ENCODE assay signal across 17 cellular contexts in the genomic region with DNA sequence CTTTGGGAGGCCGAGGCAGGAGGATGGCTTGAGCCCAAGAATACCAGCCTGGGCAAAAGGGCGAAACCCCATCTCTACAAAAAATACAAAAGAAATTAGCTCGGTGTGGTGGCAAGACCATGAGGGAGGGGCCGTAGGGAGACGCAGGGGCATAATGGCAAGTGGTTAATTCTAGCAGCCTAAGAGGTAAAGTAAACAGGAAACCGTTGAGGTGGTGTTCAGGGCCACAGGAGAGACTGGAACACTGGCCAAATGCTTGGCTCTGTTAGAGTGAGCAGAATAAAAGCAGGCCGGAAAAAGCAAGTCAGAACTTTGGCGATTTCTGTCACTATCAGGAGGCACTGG.
DNase-seq lines count a peak whose midpoint lies in the region; ATAC-seq and TF ChIP-seq lines count a peak whose summit lies in the region.
"Had no signal": no experiment of that assay in that cellular context is flagged by ENCODE, and none has a peak within 500 bp of the region (broad histone marks: within the 10 kb centered on the region; RNA-seq: fewer than 3 reads in every experiment).

No MANE protein-coding gene starts in this region.

- H3K4me2 ChIP-seq in osteoblast (ENCODE audit: insufficient read depth, low read length) = no peak overlapping the region

- no peaks in the 10 kb centered on the region for H4K20me1 ChIP-seq in osteoblast (ENCODE audit: insufficient read depth, low read length)

- in situ Hi-C loops in brain microvascular endothelial cell (cut with HindIII; ENCODE audit: low pct_ligation_motif_present, low sequenced_read_pairs) = no loop called here

- H3K4me3 ChIP-seq in colonic mucosa (no peak overlapping the region), osteoblast (ENCODE audit: insufficient read depth, low read length) (no peak overlapping the region), brain microvascular endothelial cell (ENCODE audit: low read depth, low read length) (no peak overlapping the region)
- H3K4me3 ChIP-seq: sigmoid colon had no signal

- H3K27ac Mint-ChIP-seq in natural killer cell treated with Interleukin-12 subunit alpha and Interleukin-12 subunit beta and Interleukin-15 and Interleukin-18, amount 100 ng/mL, for 72 hours = no peak overlapping the region
- H3K27ac Mint-ChIP-seq: activated CD8-positive, alpha-beta T cell treated with anti-CD3 and anti-CD28 coated beads for 36 hours; activated naive CD4-positive, alpha-beta T cell treated with anti-CD3 and anti-CD28 coated beads, Interleukin-2, amount 50 U/mL, for 72 hours; CD4-positive, CD25-positive, alpha-beta regulatory T cell had no signal

- no peak for TF ChIP-seq CTCF in colonic mucosa (IDR thresholded peaks at IDR 0.05)
- TF ChIP-seq CTCF in osteoblast (IDR thresholded peaks at IDR 0.05; ENCODE audit: extremely low read depth, low read depth, low read length) = no peak
- no peak for TF ChIP-seq CTCF in brain microvascular endothelial cell (IDR thresholded peaks at IDR 0.05; ENCODE audit: low read depth, low read length, missing control alignments)

- H3K9me3 ChIP-seq in colonic mucosa (no peaks in the 10 kb centered on the region), osteoblast (ENCODE audit: low read depth, low read length) (no peaks in the 10 kb centered on the region)
- H3K9me3 ChIP-seq: sigmoid colon had no signal

- DNase-seq in DMS53 treated with DMSO at 0.1 percent for 48 hours (lab: John Stamatoyannopoulos, UW; ENCODE audit: unreplicated experiment) = peak; percentile 49
- DNase-seq in NCI-H2196 treated with DMSO at 0.1 percent for 48 hours (lab: John Stamatoyannopoulos, UW; ENCODE audit: unreplicated experiment) = peak; percentile 69
- DNase-seq in colonic mucosa = no peak
- no peak for DNase-seq in osteoblast (ENCODE audit: insufficient read length, low spot score, missing footprints)
- DNase-seq in natural killer cell treated with Interleukin-12 subunit alpha and Interleukin-12 subunit beta and Interleukin-15 and Interleukin-18, amount 100 ng/mL, for 72 hours (ENCODE audit: low spot score) = no peak
- DNase-seq in dedifferentiated amniotic fluid mesenchymal stem cell (ENCODE audit: extremely low spot score) = no peak
- no peak for DNase-seq in brain microvascular endothelial cell
- DNase-seq: activated CD8-positive, alpha-beta T cell treated with anti-CD3 and anti-CD28 coated beads for 36 hours; CD4-positive, CD25-positive, alpha-beta regulatory T cell; head of caudate nucleus; HFFc6; Kasumi-1; NCI-H82; sigmoid colon; T-helper 1 cell had no signal

- no peaks in the 10 kb centered on the region for H3K36me3 Mint-ChIP-seq in natural killer cell treated with Interleukin-12 subunit alpha and Interleukin-12 subunit beta and Interleukin-15 and Interleukin-18, amount 100 ng/mL, for 72 hours
- H3K36me3 Mint-ChIP-seq: activated naive CD4-positive, alpha-beta T cell treated with anti-CD3 and anti-CD28 coated beads, Interleukin-2, amount 50 U/mL, for 72 hours; CD4-positive, CD25-positive, alpha-beta regulatory T cell had no signal

- H3K9ac ChIP-seq in colonic mucosa (ENCODE audit: low read depth in 2 of 2, low read length in 2 of 2) = peak overlapping the region in 1 of 2 donors; percentile 90

- H3K4me1 ChIP-seq in colonic mucosa (no peaks in the 10 kb centered on the region), osteoblast (ENCODE audit: insufficient read depth, low read length) (peaks cover 12% of the 10 kb centered on the region)

- H3K36me3 ChIP-seq in colonic mucosa = no peaks in the 10 kb centered on the region
- H3K36me3 ChIP-seq in osteoblast (ENCODE audit: insufficient read depth, low read length) = no peaks in the 10 kb centered on the region
- H3K36me3 ChIP-seq in brain microvascular endothelial cell (replicated peaks) = no peaks in the 10 kb centered on the region
- H3K36me3 ChIP-seq: sigmoid colon had no signal

- no peak overlapping the region for H3K4me3 Mint-ChIP-seq in natural killer cell treated with Interleukin-12 subunit alpha and Interleukin-12 subunit beta and Interleukin-15 and Interleukin-18, amount 100 ng/mL, for 72 hours
- H3K4me3 Mint-ChIP-seq: activated CD8-positive, alpha-beta T cell treated with anti-CD3 and anti-CD28 coated beads for 36 hours; CD4-positive, CD25-positive, alpha-beta regulatory T cell; HFFc6 had no signal

- H3K27ac ChIP-seq in colonic mucosa = peak overlapping the region; percentile 96
- no peak overlapping the region for H3K27ac ChIP-seq in osteoblast (ENCODE audit: low read depth, low read length)
- H3K27ac ChIP-seq in brain microvascular endothelial cell = no peak overlapping the region

- intact Hi-C loops in colonic mucosa (cut with DNase I) = no loop called here

- peaks cover 2% of the 10 kb centered on the region in 2 donors for H3K4me1 Mint-ChIP-seq in natural killer cell treated with Interleukin-12 subunit alpha and Interleukin-12 subunit beta and Interleukin-15 and Interleukin-18, amount 100 ng/mL, for 72 hours (ENCODE audit: low read depth in 2 of 2)
- H3K4me1 Mint-ChIP-seq: CD4-positive, CD25-positive, alpha-beta regulatory T cell had no signal

- H3K27me3 ChIP-seq in colonic mucosa (no peaks in the 10 kb centered on the region), osteoblast (ENCODE audit: insufficient read depth, low read length) (no peaks in the 10 kb centered on the region), brain microvascular endothelial cell (replicated peaks) (no peaks in the 10 kb centered on the region)
- H3K27me3 ChIP-seq: sigmoid colon had no signal

- no peaks in the 10 kb centered on the region for H3K79me2 ChIP-seq in osteoblast (ENCODE audit: insufficient read depth, low read length)

- peaks cover 0 to 4% of the 10 kb centered on the region in 2 donors for H3K27me3 Mint-ChIP-seq in natural killer cell treated with Interleukin-12 subunit alpha and Interleukin-12 subunit beta and Interleukin-15 and Interleukin-18, amount 100 ng/mL, for 72 hours

- H2AFZ ChIP-seq in osteoblast (ENCODE audit: low read length) = peak overlapping the region; percentile 86

- no peak for ATAC-seq in HG03135 (IDR thresholded peaks at IDR 0.05; ENCODE audit: unreplicated experiment)
- no peak for ATAC-seq in natural killer cell treated with Interleukin-12 subunit alpha and Interleukin-12 subunit beta and Interleukin-15 and Interleukin-18, amount 100 ng/mL, for 72 hours
- ATAC-seq: activated CD8-positive, alpha-beta T cell treated with anti-CD3 and anti-CD28 coated beads for 36 hours; activated naive CD4-positive, alpha-beta T cell treated with anti-CD3 and anti-CD28 coated beads, Interleukin-2, amount 50 U/mL, for 72 hours had no signal

- H3K9me3 Mint-ChIP-seq in natural killer cell treated with Interleukin-12 subunit alpha and Interleukin-12 subunit beta and Interleukin-15 and Interleukin-18, amount 100 ng/mL, for 72 hours = peaks cover 2% of the 10 kb centered on the region
- H3K9me3 Mint-ChIP-seq: activated CD8-positive, alpha-beta T cell treated with anti-CD3 and anti-CD28 coated beads for 36 hours; activated naive CD4-positive, alpha-beta T cell treated with anti-CD3 and anti-CD28 coated beads, Interleukin-2, amount 50 U/mL, for 72 hours; CD4-positive, CD25-positive, alpha-beta regulatory T cell; HFFc6 had no signal

Comparison
In these comparisons a context has a peak if more than half of its experiments do, and no peak if none do; other contexts are left out.
1. DNase-seq: peak in DMS53 treated with DMSO at 0.1 percent for 48 hours (single experiment) and NCI-H2196 treated with DMSO at 0.1 percent for 48 hours (single experiment); none in colonic mucosa (single experiment), osteoblast (single experiment), natural killer cell treated with Interleukin-12 subunit alpha and Interleukin-12 subunit beta and Interleukin-15 and Interleukin-18, amount 100 ng/mL, for 72 hours (single experiment), dedifferentiated amniotic fluid mesenchymal stem cell (single experiment) and brain microvascular endothelial cell (single experiment).